In the genomic region with DNA sequence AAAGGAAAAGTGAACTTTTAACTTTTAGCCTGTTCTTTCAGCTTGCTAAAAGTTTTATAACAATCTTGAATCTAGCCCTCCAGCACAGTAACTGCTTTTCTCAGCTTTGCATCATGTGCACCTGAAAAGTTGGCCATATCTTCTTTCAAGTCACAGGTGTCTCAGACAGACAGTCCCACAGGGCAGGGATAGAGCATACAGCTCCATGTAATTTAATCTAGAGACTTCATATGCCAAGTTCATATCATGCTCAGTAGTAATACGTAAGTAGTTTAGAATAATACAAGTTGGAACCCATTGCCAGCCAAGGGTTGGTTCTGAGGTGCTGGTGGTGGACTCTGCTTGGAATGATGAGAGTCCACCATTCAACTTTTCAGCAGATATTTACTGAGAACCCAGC, we compare ENCODE assay signal across 8 cellular contexts.
"Had no signal": no experiment of that assay in that cellular context is flagged by ENCODE, and none has a peak within 500 bp of the region (broad histone marks: within the 10 kb centered on the region; RNA-seq: fewer than 3 reads in every experiment).

No MANE protein-coding gene starts in this region.

- H3K4me1 ChIP-seq: HAP-1 had no signal

- DNase-seq: GM23248, GOT3, H7, HFFc6 had no signal

- H3K27ac ChIP-seq: GM23248, HL-60 had no signal

- H3K9me3 ChIP-seq: HAP-1 had no signal

- H3K4me3 ChIP-seq: GM23248, HAP-1 had no signal

- H3K36me3 ChIP-seq: HAP-1 had no signal

- ATAC-seq: HCT116, HepG2 had no signal
